Comparison of ENCODE assay signal across 18 cellular contexts in genomic region chr6:134577998-134578397, GRCh38.
A peak's percentile ranks its signal among the peaks of the same experiment; 100 is the strongest.
DNase-seq lines count a peak whose midpoint lies in the region; ATAC-seq and TF ChIP-seq lines count a peak whose summit lies in the region.
"Had no signal": no experiment of that assay in that cellular context is flagged by ENCODE, and none has a peak within 500 bp of the region (broad histone marks: within the 10 kb centered on the region; RNA-seq: fewer than 3 reads in every experiment).

No MANE protein-coding gene starts in this region.

- peak overlapping the region; percentile 5 for H3K27ac Mint-ChIP-seq in T-helper 17 cell
- H3K27ac Mint-ChIP-seq: activated CD4-positive, alpha-beta memory T cell treated with anti-CD3 and anti-CD28 coated beads, Interleukin-2, amount 10 ng/mL, durations not matched to agents 7 days and 5 days; activated T-helper 2 cell treated with anti-CD3 and anti-CD28 coated beads, Interferon-gamma antibody, Interleukin-2, Interleukin-4, amounts not matched to agents 10 μg/mL and 5 μg/mL and 100 μg/mL, durations not matched to agents 14 hours and 24 hours and 36 hours had no signal

- no peaks in the 10 kb centered on the region for H3K9me3 ChIP-seq in T-helper 17 cell (ENCODE audit: control insufficient read depth, low read length, poor library complexity, severe bottlenecking)
- H3K9me3 ChIP-seq: prostate gland, tibial artery had no signal

- no peaks in the 10 kb centered on the region for H3K4me1 Mint-ChIP-seq in T-helper 17 cell
- H3K4me1 Mint-ChIP-seq: naive B cell had no signal

- H3K4me3 Mint-ChIP-seq in T-helper 17 cell = no peak overlapping the region
- H3K4me3 Mint-ChIP-seq: activated CD4-positive, alpha-beta memory T cell treated with anti-CD3 and anti-CD28 coated beads, Interleukin-2, amount 10 ng/mL, durations not matched to agents 7 days and 5 days had no signal

- peak; percentile 2 for TF ChIP-seq CTCF in foreskin fibroblast (IDR thresholded peaks at IDR 0.05; ENCODE audit: low read depth, low read length)

- no peak for TF ChIP-seq POLR2A in GM18505 (IDR thresholded peaks at IDR 0.05; ENCODE audit: borderline replicate concordance, extremely low read depth, insufficient read depth, insufficient read length)

- peak; percentile 77 for ATAC-seq in left ventricle myocardium superior
- no peak for ATAC-seq in T-helper 17 cell
- no peak for ATAC-seq in GM18505 (IDR thresholded peaks at IDR 0.05; ENCODE audit: unreplicated experiment)

- peaks cover 2% of the 10 kb centered on the region for H3K36me3 Mint-ChIP-seq in T-helper 17 cell (ENCODE audit: low read depth)
- H3K36me3 Mint-ChIP-seq: naive B cell had no signal

- intact Hi-C loops in left ventricle myocardium superior (cut with micrococcal nuclease) = no loop called here
- intact Hi-C loops in cardiac septum (cut with DNase I) = no loop called here

- no peak overlapping the region for H3K4me3 ChIP-seq in foreskin fibroblast (ENCODE audit: low read depth in 1 of 2, low read length in 2 of 2)
- H3K4me3 ChIP-seq: prostate gland, tibial artery had no signal

- no peaks in the 10 kb centered on the region for H3K27me3 Mint-ChIP-seq in T-helper 17 cell

- DNase-seq in left ventricle myocardium superior (no peak), cardiac septum (ENCODE audit: low spot score) (no peak), T-helper 17 cell (no peak), foreskin fibroblast (peak; percentile 35 to 59), GM19240 (ENCODE audit: insufficient read length, low spot score) (no peak), A172 (ENCODE audit: low spot score) (no peak), COR-L47 (lab: John Stamatoyannopoulos, UW) (no peak)
- DNase-seq: activated CD4-positive, alpha-beta memory T cell treated with anti-CD3 and anti-CD28 coated beads, Interleukin-2, amount 10 ng/mL, durations not matched to agents 7 days and 5 days; aorta; left cardiac atrium; naive B cell; NCI-H1436 treated with DMSO at 0.1 percent for 48 hours; NCI-H774; SIG-M5; tibial artery had no signal

Comparison
In these comparisons a context has a peak if more than half of its experiments do, and no peak if none do; other contexts are left out.
1. DNase-seq: peak in foreskin fibroblast (2 of 2); none in left ventricle myocardium superior (single experiment), cardiac septum (single experiment), T-helper 17 cell (0 of 3), GM19240 (single experiment), A172 (single experiment) and COR-L47 (single experiment).